1 cellular context compared by ENCODE assay signal in the genomic region with DNA sequence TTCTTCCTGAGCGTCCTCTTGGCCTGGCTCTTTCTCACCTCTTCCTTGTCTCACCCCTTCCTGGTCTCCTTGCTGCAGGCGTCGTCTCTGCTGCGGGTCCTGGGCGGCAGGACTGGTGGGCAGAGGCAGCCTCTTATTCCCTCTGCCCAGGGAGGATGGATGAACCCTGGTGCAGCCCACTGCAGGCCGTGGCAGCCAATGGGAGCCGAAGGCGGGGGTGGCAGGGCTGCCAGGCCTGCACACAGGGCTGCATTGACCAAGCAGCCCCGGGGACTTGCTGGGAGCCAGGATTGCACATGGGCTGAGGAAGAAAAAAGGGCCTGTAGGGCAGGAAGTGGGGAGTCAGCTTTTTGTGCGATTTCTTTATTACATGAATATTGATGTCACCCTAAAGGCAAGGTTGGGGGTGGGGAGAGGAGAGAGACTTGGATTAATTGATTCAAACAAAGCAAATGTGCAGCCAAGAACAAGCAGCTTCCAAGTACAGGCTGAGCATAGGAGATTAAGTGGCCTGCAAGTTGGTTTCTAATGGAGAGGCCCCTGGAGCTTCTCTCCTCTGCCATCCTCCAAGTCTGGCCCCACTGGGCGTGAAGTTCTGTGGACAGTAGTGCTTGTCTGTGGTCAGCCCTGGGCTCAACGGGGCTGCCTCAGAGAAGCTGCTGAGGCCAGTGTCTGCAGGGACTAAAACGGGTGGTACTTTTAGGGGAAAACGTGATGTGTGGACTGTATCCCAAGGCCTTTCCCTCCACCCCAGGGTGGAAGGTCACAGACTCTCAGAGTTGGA.
TF ChIP-seq lines count a peak whose summit lies in the region.

Gene S100B (minus strand): TSS at position 108 of the 784 bp plus-strand sequence. CDS start 2,667 bp downstream, outside the sequence.

TF ChIP-seq in HCT116, 20 proteins besides CTCF, POLR2A, EP300 and RAD21:
- TF ChIP-seq EZH2phosphoT487 (IDR thresholded peaks at IDR 0.05; ENCODE audit: borderline replicate concordance) (no peak), JUND (IDR thresholded peaks at IDR 0.05) (no peak), ZNF274 (IDR thresholded peaks at IDR 0.05; ENCODE audit: low read depth, low read length) (no peak)
